ENCODE assay signal across 8 cellular contexts in the genomic region with DNA sequence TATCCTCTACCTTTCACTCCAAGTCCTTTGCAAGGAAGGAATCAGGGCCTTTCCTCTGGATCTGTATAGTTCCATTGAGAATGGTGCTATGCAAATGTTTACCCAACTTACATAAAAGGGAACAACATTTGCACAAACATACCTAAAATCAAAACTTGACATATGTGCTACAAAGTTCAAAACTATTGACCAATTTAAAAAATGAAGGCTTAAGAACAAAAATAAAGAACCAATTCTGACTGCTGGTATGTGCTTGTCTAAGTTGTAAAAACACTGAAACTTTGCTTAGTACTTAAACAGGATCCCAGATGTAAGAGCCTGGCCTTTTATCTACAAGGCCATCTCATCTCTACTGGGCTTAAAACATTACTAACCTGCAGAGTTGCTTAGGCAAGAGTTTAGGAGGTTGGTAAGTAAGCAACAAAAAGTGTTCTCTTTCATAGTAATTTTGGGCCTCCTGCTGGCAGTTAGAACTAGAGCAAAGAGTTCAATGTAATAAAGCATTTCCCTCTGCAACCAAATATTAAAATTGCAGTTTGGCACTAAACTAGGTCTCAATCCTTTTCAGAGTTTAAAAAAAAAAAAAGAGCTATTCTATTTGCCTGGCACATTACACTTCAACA. TPM values are rescaled to one million over a fixed set of nuclear protein-coding genes. Genes with fewer than 3 reads are reported as not detected.
DNase-seq lines count a peak whose midpoint lies in the region; ATAC-seq lines count a peak whose summit lies in the region.

No MANE protein-coding gene starts in this region.

- no peak overlapping the region for H3K27ac Mint-ChIP-seq in activated T-helper 1 cell treated with anti-CD3 and anti-CD28 coated beads, Interleukin-12 subunit alpha, Interleukin-12 subunit beta, Interleukin-2, Interleukin-4 antibody, amounts not matched to agents 30 ng/mL and 10 ng/mL and 1 ng/mL, durations not matched to agents 14 hours and 24 hours and 36 hours

- DNase-seq in NCI-H2196 (lab: John Stamatoyannopoulos, UW; ENCODE audit: unreplicated experiment): peak; percentile 18
- no peak for DNase-seq in NCI-H2196 treated with DMSO at 0.1 percent for 48 hours (lab: John Stamatoyannopoulos, UW; ENCODE audit: unreplicated experiment)
- DNase-seq in M059J (ENCODE audit: low read depth): peak; percentile 84
- no peak for DNase-seq in activated T-helper 1 cell treated with anti-CD3 and anti-CD28 coated beads, Interleukin-12 subunit alpha, Interleukin-12 subunit beta, Interleukin-2, Interleukin-4 antibody, amounts not matched to agents 30 ng/mL and 10 ng/mL and 1 ng/mL, durations not matched to agents 14 hours and 24 hours and 36 hours (ENCODE audit: low spot score)
- DNase-seq in left kidney (ENCODE audit: low read depth, low spot score): peak; percentile 57

- peaks cover 25% of the 10 kb centered on the region for H3K4me1 Mint-ChIP-seq in activated T-helper 1 cell treated with anti-CD3 and anti-CD28 coated beads, Interleukin-12 subunit alpha, Interleukin-12 subunit beta, Interleukin-2, Interleukin-4 antibody, amounts not matched to agents 30 ng/mL and 10 ng/mL and 1 ng/mL, durations not matched to agents 14 hours and 24 hours and 36 hours (ENCODE audit: low read depth)

- intact Hi-C loops in activated T-helper 1 cell treated with anti-CD3 and anti-CD28 coated beads, Interleukin-12 subunit alpha, Interleukin-12 subunit beta, Interleukin-2, Interleukin-4 antibody, amounts not matched to agents 30 ng/mL and 10 ng/mL and 1 ng/mL, durations not matched to agents 14 hours and 24 hours and 36 hours (cut with micrococcal nuclease): loop anchor here (10.0 kb wide), 1 partner anchor 255 kb away; no protein-coding TSS in a partner anchor

- H3K27me3 Mint-ChIP-seq in activated T-helper 1 cell treated with anti-CD3 and anti-CD28 coated beads, Interleukin-12 subunit alpha, Interleukin-12 subunit beta, Interleukin-2, Interleukin-4 antibody, amounts not matched to agents 30 ng/mL and 10 ng/mL and 1 ng/mL, durations not matched to agents 14 hours and 24 hours and 36 hours (ENCODE audit: insufficient read depth): no peaks in the 10 kb centered on the region

- no peaks in the 10 kb centered on the region for H3K9me3 Mint-ChIP-seq in activated T-helper 1 cell treated with anti-CD3 and anti-CD28 coated beads, Interleukin-12 subunit alpha, Interleukin-12 subunit beta, Interleukin-2, Interleukin-4 antibody, amounts not matched to agents 30 ng/mL and 10 ng/mL and 1 ng/mL, durations not matched to agents 14 hours and 24 hours and 36 hours

- ATAC-seq in HG02571 (IDR thresholded peaks at IDR 0.05; ENCODE audit: unreplicated experiment) (no peak), HG03469 (IDR thresholded peaks at IDR 0.05; ENCODE audit: unreplicated experiment) (no peak), HG03439 (IDR thresholded peaks at IDR 0.05; ENCODE audit: unreplicated experiment) (no peak)

- peak overlapping the region; percentile 86 for H3K4me3 Mint-ChIP-seq in activated T-helper 1 cell treated with anti-CD3 and anti-CD28 coated beads, Interleukin-12 subunit alpha, Interleukin-12 subunit beta, Interleukin-2, Interleukin-4 antibody, amounts not matched to agents 30 ng/mL and 10 ng/mL and 1 ng/mL, durations not matched to agents 14 hours and 24 hours and 36 hours

- no peaks in the 10 kb centered on the region for H3K36me3 Mint-ChIP-seq in activated T-helper 1 cell treated with anti-CD3 and anti-CD28 coated beads, Interleukin-12 subunit alpha, Interleukin-12 subunit beta, Interleukin-2, Interleukin-4 antibody, amounts not matched to agents 30 ng/mL and 10 ng/mL and 1 ng/mL, durations not matched to agents 14 hours and 24 hours and 36 hours (ENCODE audit: low read depth)

RNA-seq across cellular contexts. Expression of gene SCMH1, which starts 2.0 kb away (rescaled TPM):
- total RNA-seq in M059J (2014; rRNA removed; shearing (Covaris generic)): 18.8 and 28.8 TPM in 2 replicates
- total RNA-seq in activated T-helper 1 cell treated with anti-CD3 and anti-CD28 coated beads, Interleukin-12 subunit alpha, Interleukin-12 subunit beta, Interleukin-2, Interleukin-4 antibody, amounts not matched to agents 30 ng/mL and 10 ng/mL and 1 ng/mL, durations not matched to agents 14 hours and 24 hours and 36 hours: 16.0 and 18.5 TPM in 2 replicates

Comparison
In these comparisons a context has a peak if more than half of its experiments do, and no peak if none do; other contexts are left out.
1. DNase-seq: peak in NCI-H2196 (single experiment), M059J (single experiment) and left kidney (single experiment); none in NCI-H2196 treated with DMSO at 0.1 percent for 48 hours (single experiment) and activated T-helper 1 cell treated with anti-CD3 and anti-CD28 coated beads, Interleukin-12 subunit alpha, Interleukin-12 subunit beta, Interleukin-2, Interleukin-4 antibody, amounts not matched to agents 30 ng/mL and 10 ng/mL and 1 ng/mL, durations not matched to agents 14 hours and 24 hours and 36 hours (single experiment).